25 cellular contexts compared by ENCODE assay signal in the genomic region with DNA sequence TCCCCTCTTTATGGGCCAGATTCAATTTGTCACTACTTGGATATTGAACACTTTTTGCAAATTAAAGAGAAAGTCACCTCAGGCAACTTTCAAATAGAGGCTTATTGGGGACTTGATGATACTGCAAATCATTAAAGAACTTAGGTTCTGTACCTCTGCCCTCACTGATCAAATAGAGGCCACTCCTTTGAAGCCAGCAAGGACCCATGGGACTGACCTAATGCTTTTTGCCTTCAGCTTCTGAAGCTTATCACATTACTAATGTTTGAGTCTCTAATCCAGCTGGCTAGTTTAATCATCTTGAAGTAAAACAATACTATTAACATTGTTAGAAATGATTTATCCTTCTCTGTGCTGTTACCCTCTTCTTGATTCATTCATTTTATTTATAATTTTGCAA.
"Had no signal": no experiment of that assay in that cellular context is flagged by ENCODE, and none has a peak within 500 bp of the region (broad histone marks: within the 10 kb centered on the region; RNA-seq: fewer than 3 reads in every experiment).

No MANE protein-coding gene starts in this region.

- H3K27ac ChIP-seq: ascending aorta, brain microvascular endothelial cell, gastrocnemius medialis, hepatocyte, neutrophil, right lobe of liver, stomach, thyroid gland had no signal

- H3K9me3 Mint-ChIP-seq: activated naive CD8-positive, alpha-beta T cell treated with anti-CD3 and anti-CD28 coated beads, Interleukin-2, amount 10 ng/mL, durations not matched to agents 7 days and 5 days; T-helper 2 cell treated with Interferon-gamma antibody and Interleukin-4, amounts not matched to agents 5 μg/mL and 100 μg/mL, for 36 hours had no signal

- H3K4me1 ChIP-seq: ascending aorta, gastrocnemius medialis, right lobe of liver, thyroid gland had no signal

- DNase-seq: activated CD4-positive, alpha-beta T cell treated with anti-CD3 and anti-CD28 coated beads for 36 hours; activated CD4-positive, alpha-beta T cell treated with anti-CD3 and anti-CD28 coated beads, Interleukin-2, amount 50 U/mL, for 4 hours; activated CD4-positive, CD25-positive, alpha-beta regulatory T cell; activated effector memory CD4-positive, alpha-beta T cell treated with Interleukin-2 at 50 U/mL for 16 hours; activated naive CD4-positive, alpha-beta T cell treated with Interleukin-2 at 50 U/mL for 16 hours; activated naive CD8-positive, alpha-beta T cell treated with anti-CD3 and anti-CD28 coated beads, Interleukin-2, amount 10 ng/mL, durations not matched to agents 7 days and 5 days; activated T-cell treated with anti-CD3 and anti-CD28 coated beads for 4 hours; activated T-cell treated with anti-CD3 and anti-CD28 coated beads, Interleukin-2, amount 50 U/mL, for 72 hours; brain microvascular endothelial cell; caudate nucleus; dermis blood vessel endothelial cell; effector CD4-positive, alpha-beta T cell; gastrocnemius medialis; left cardiac atrium; mammary epithelial cell; nephron progenitor cell; right lobe of liver; stimulated activated CD4-positive, alpha-beta T cell treated with anti-CD3 and anti-CD28 coated beads, Interleukin-4, amount 100 ng/mL, for 1 hour; stomach; thyroid gland had no signal

- H3K9me3 ChIP-seq: ascending aorta, gastrocnemius medialis, neutrophil, right lobe of liver, stomach, thyroid gland had no signal

- H3K27ac Mint-ChIP-seq: activated CD4-positive, alpha-beta T cell treated with anti-CD3 and anti-CD28 coated beads for 36 hours; activated naive CD8-positive, alpha-beta T cell treated with anti-CD3 and anti-CD28 coated beads, Interleukin-2, amount 10 ng/mL, durations not matched to agents 7 days and 5 days; activated T-cell treated with anti-CD3 and anti-CD28 coated beads, Interleukin-2, amount 50 U/mL, for 72 hours; nephron progenitor cell; progenitor cell of endocrine pancreas; T-helper 2 cell treated with Interferon-gamma antibody and Interleukin-4, amounts not matched to agents 5 μg/mL and 100 μg/mL, for 36 hours had no signal

- H3K27me3 Mint-ChIP-seq: activated naive CD8-positive, alpha-beta T cell treated with anti-CD3 and anti-CD28 coated beads, Interleukin-2, amount 10 ng/mL, durations not matched to agents 7 days and 5 days had no signal

- H3K4me3 ChIP-seq: ascending aorta, gastrocnemius medialis, hepatocyte, right lobe of liver, stomach, thyroid gland had no signal

- ATAC-seq: activated CD4-positive, alpha-beta T cell treated with anti-CD3 and anti-CD28 coated beads for 36 hours; activated T-cell treated with anti-CD3 and anti-CD28 coated beads, Interleukin-2, amount 50 U/mL, for 72 hours; gastrocnemius medialis; left cardiac atrium; right lobe of liver had no signal

- H3K4me1 Mint-ChIP-seq: nephron progenitor cell had no signal

- H3K4me3 Mint-ChIP-seq: nephron progenitor cell; T-helper 2 cell treated with Interferon-gamma antibody and Interleukin-4, amounts not matched to agents 5 μg/mL and 100 μg/mL, for 36 hours had no signal

- H3K27me3 ChIP-seq: ascending aorta, brain microvascular endothelial cell, gastrocnemius medialis, hepatocyte, right lobe of liver, stomach, thyroid gland had no signal

- H3K36me3 ChIP-seq: ascending aorta, brain microvascular endothelial cell, gastrocnemius medialis, neutrophil, right lobe of liver, stomach, thyroid gland had no signal

- H3K36me3 Mint-ChIP-seq: activated naive CD8-positive, alpha-beta T cell treated with anti-CD3 and anti-CD28 coated beads, Interleukin-2, amount 10 ng/mL, durations not matched to agents 7 days and 5 days had no signal
